Comparison of ENCODE assay signal across 16 cellular contexts in the genomic region with DNA sequence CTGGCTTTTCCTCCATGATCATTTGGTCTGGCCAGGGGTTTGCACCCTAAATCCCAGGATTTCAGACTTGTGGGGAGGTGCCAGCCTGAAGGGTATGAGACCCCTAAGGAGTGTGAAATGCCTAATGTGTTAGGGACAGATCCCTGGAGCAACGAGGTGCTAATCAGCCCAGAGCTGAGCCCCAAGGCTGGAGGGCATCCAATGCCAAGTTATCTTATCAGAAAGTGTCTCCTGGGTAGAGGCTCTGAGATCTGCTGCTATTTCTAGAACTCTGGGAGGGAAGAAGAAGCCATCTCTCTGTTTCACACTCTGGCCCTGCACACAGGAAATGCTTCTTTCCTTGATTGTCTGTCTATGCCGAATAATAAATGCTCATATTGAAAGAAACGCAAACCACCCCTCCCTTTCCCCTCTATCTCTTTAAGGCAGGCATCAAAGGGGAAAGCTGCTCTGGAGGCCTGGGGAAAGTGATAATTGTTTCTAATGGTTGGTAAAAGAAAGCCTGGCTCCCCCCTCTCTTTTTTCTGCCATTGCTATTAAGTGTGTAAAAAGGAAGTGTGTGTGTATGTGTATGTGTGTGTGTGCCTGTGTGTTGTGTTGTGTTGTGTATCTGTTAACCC.
"Had no signal": no experiment of that assay in that cellular context is flagged by ENCODE, and none has a peak within 500 bp of the region (broad histone marks: within the 10 kb centered on the region; RNA-seq: fewer than 3 reads in every experiment).

No MANE protein-coding gene starts in this region.

- H3K4me1 Mint-ChIP-seq: activated CD4-positive, alpha-beta memory T cell treated with anti-CD3 and anti-CD28 coated beads, Interleukin-2, amount 10 ng/mL, durations not matched to agents 7 days and 5 days; memory B cell; stimulated activated effector memory CD8-positive, alpha-beta T cell treated with anti-CD3 and anti-CD28 coated beads, Interleukin-12 subunit alpha, Interleukin-12 subunit beta, amount 100 ng/mL, for 72 hours had no signal

- H3K27me3 Mint-ChIP-seq: activated CD4-positive, alpha-beta memory T cell treated with anti-CD3 and anti-CD28 coated beads, Interleukin-2, amount 10 ng/mL, durations not matched to agents 7 days and 5 days had no signal

- H3K4me3 ChIP-seq: transverse colon had no signal

- H3K27ac ChIP-seq: transverse colon, VCaP had no signal

- FAIRE-seq: islet of Langerhans, small intestine had no signal

- H3K9me3 Mint-ChIP-seq: activated CD4-positive, alpha-beta memory T cell treated with anti-CD3 and anti-CD28 coated beads, Interleukin-2, amount 10 ng/mL, durations not matched to agents 7 days and 5 days; activated T-helper 1 cell treated with anti-CD3 and anti-CD28 coated beads, Interleukin-12 subunit alpha, Interleukin-12 subunit beta, Interleukin-2, Interleukin-4 antibody, amounts not matched to agents 30 ng/mL and 10 ng/mL and 1 ng/mL, durations not matched to agents 14 hours and 24 hours and 36 hours; memory B cell; stimulated activated effector memory CD8-positive, alpha-beta T cell treated with anti-CD3 and anti-CD28 coated beads, Interleukin-12 subunit alpha, Interleukin-12 subunit beta, amount 100 ng/mL, for 72 hours; T-helper 2 cell treated with Interferon-gamma antibody and Interleukin-4, amounts not matched to agents 5 μg/mL and 100 μg/mL, for 36 hours had no signal

- H3K27me3 ChIP-seq: transverse colon had no signal

- H3K4me3 Mint-ChIP-seq: activated CD4-positive, alpha-beta memory T cell treated with anti-CD3 and anti-CD28 coated beads, Interleukin-2, amount 10 ng/mL, durations not matched to agents 7 days and 5 days; activated T-helper 1 cell treated with anti-CD3 and anti-CD28 coated beads, Interleukin-12 subunit alpha, Interleukin-12 subunit beta, Interleukin-2, Interleukin-4 antibody, amounts not matched to agents 30 ng/mL and 10 ng/mL and 1 ng/mL, durations not matched to agents 14 hours and 24 hours and 36 hours; memory B cell; stimulated activated effector memory CD8-positive, alpha-beta T cell treated with anti-CD3 and anti-CD28 coated beads, Interleukin-12 subunit alpha, Interleukin-12 subunit beta, amount 100 ng/mL, for 72 hours; T-helper 2 cell treated with Interferon-gamma antibody and Interleukin-4, amounts not matched to agents 5 μg/mL and 100 μg/mL, for 36 hours had no signal

- DNase-seq: activated CD4-positive, alpha-beta memory T cell treated with anti-CD3 and anti-CD28 coated beads, Interleukin-2, amount 10 ng/mL, durations not matched to agents 7 days and 5 days; activated naive CD4-positive, alpha-beta T cell; central memory CD4-positive, alpha-beta T cell; cortex of kidney; effector memory CD4-positive, alpha-beta T cell; posterior cingulate gyrus; small intestine; SW 1271; transverse colon had no signal

- H3K4me1 ChIP-seq: transverse colon had no signal

- H3K9me3 ChIP-seq: transverse colon had no signal

- H3K36me3 ChIP-seq: transverse colon had no signal

- H3K27ac Mint-ChIP-seq: activated CD4-positive, alpha-beta memory T cell treated with anti-CD3 and anti-CD28 coated beads, Interleukin-2, amount 10 ng/mL, durations not matched to agents 7 days and 5 days; activated T-helper 1 cell treated with anti-CD3 and anti-CD28 coated beads, Interleukin-12 subunit alpha, Interleukin-12 subunit beta, Interleukin-2, Interleukin-4 antibody, amounts not matched to agents 30 ng/mL and 10 ng/mL and 1 ng/mL, durations not matched to agents 14 hours and 24 hours and 36 hours; memory B cell; stimulated activated effector memory CD8-positive, alpha-beta T cell treated with anti-CD3 and anti-CD28 coated beads, Interleukin-12 subunit alpha, Interleukin-12 subunit beta, amount 100 ng/mL, for 72 hours; T-helper 2 cell treated with Interferon-gamma antibody and Interleukin-4, amounts not matched to agents 5 μg/mL and 100 μg/mL, for 36 hours had no signal

- ATAC-seq: left lobe of liver; stimulated activated effector memory CD8-positive, alpha-beta T cell treated with anti-CD3 and anti-CD28 coated beads, Interleukin-12 subunit alpha, Interleukin-12 subunit beta, amount 100 ng/mL, for 72 hours had no signal

- H3K36me3 Mint-ChIP-seq: memory B cell; stimulated activated effector memory CD8-positive, alpha-beta T cell treated with anti-CD3 and anti-CD28 coated beads, Interleukin-12 subunit alpha, Interleukin-12 subunit beta, amount 100 ng/mL, for 72 hours had no signal
